Comparison of ENCODE assay signal across 8 cellular contexts in the genomic region with DNA sequence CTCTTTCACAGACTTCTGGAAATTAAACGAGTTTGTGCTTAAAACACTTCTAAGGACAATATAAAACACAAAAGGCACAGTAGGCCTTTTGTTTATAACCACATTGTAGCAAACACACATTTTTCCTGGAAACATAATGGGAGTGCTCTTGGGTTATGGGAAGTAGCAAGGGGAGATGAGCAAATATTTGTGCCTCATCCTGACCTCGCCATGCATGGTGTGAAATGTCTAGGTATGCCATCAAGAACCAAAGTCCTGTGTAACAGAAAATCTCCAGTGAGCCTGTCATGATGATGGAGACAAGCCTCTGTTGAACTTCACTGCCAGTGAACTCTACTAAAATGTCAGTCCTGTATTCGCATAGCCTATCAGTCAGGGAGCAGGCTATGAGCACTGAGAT.
"Had no signal": no experiment of that assay in that cellular context is flagged by ENCODE, and none has a peak within 500 bp of the region (broad histone marks: within the 10 kb centered on the region; RNA-seq: fewer than 3 reads in every experiment).

No MANE protein-coding gene starts in this region.

- H3K4me3 ChIP-seq: GM23338 had no signal

- H3K27ac Mint-ChIP-seq: GM23338, H9, IgD-negative memory B cell had no signal

- H3K27me3 Mint-ChIP-seq: IgD-negative memory B cell had no signal

- FAIRE-seq: H1, H54, HTR-8/SVneo had no signal

- H3K4me1 Mint-ChIP-seq: H9, IgD-negative memory B cell had no signal

- H3K4me3 Mint-ChIP-seq: GM23338, H9 had no signal

- H3K9me3 Mint-ChIP-seq: GM23338, H9 had no signal

- DNase-seq: H9, HCEC 1CT, KBM-7 had no signal

- ATAC-seq: GM23338 had no signal
